15 cellular contexts compared by ENCODE assay signal in the genomic region with DNA sequence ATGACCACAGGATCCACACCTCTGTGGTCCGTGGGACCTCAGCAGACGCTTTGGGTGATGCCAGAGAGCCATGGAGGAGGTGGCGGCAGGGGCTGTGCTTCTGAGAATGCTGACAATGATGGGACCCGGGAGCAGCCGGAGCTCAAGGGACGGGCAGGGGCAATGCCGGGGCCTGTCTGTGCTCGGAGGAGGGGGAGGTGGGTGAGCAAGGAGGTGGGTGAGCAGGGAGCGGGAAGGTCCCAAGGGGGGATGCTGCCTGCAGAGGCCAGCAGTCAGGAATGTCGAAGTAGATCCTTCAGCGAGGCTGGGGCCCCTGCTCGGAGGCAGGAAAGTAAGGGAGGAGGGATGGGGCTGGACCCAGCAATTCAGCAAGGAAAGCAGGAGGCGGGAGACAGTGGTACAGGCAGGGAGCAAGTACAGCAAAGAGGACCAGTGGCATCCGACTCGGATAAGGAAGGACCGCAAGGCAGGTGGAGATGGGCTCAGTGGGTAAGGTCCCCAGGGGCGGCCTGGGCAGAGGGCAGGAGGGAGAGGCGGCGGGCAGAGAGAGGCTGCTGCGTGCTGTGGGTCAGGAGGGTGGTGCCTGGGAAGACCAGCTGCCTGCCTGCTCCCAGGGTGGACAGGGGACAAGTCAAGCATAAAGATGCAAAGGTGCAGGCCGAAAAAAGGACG. TPM values are rescaled to one million over a fixed set of nuclear protein-coding genes. Genes with fewer than 3 reads are reported as not detected.
DNase-seq lines count a peak whose midpoint lies in the region; ATAC-seq and TF ChIP-seq lines count a peak whose summit lies in the region.
"Had no signal": no experiment of that assay in that cellular context is flagged by ENCODE, and none has a peak within 500 bp of the region (broad histone marks: within the 10 kb centered on the region; RNA-seq: fewer than 3 reads in every experiment).

No MANE protein-coding gene starts in this region.

- H3K4me1 ChIP-seq in RWPE2 (ENCODE audit: insufficient read depth, poor library complexity, severe bottlenecking) = no peaks in the 10 kb centered on the region
- peaks cover 24% of the 10 kb centered on the region for H3K4me1 ChIP-seq in suprapubic skin

- peaks cover 6% of the 10 kb centered on the region for H3K9me3 ChIP-seq in RWPE2 (ENCODE audit: severe bottlenecking)
- H3K9me3 ChIP-seq in suprapubic skin = no peaks in the 10 kb centered on the region
- H3K9me3 ChIP-seq: BLaER1 had no signal

- no peak overlapping the region for H3K4me3 ChIP-seq in RWPE2 (ENCODE audit: severe bottlenecking)
- H3K4me3 ChIP-seq in suprapubic skin = no peak overlapping the region
- H3K4me3 ChIP-seq: BLaER1 had no signal

- no peak for TF ChIP-seq EP300 in suprapubic skin (IDR thresholded peaks at IDR 0.05)

- peaks cover 8% of the 10 kb centered on the region for H3K36me3 Mint-ChIP-seq in glutamatergic neuron (ENCODE audit: unreplicated experiment)
- H3K36me3 Mint-ChIP-seq in nephron progenitor cell (ENCODE audit: low read depth) = peaks cover 20% of the 10 kb centered on the region

- CTCF ChIA-PET in GM10248 (lab: Yijun Ruan, JAX) = no interaction called here

- H3K27ac ChIP-seq in RWPE2 (ENCODE audit: poor library complexity, severe bottlenecking) (no peak overlapping the region), suprapubic skin (no peak overlapping the region)
- H3K27ac ChIP-seq: BLaER1 had no signal

- TF ChIP-seq CTCF in RWPE2 (IDR thresholded peaks at IDR 0.05; ENCODE audit: poor library complexity, severe bottlenecking) = no peak
- no peak for TF ChIP-seq CTCF in glutamatergic neuron (IDR thresholded peaks at IDR 0.05; ENCODE audit: partially characterized antibody, unreplicated experiment)
- no peak for TF ChIP-seq CTCF in nephron progenitor cell (IDR thresholded peaks at IDR 0.05)
- TF ChIP-seq CTCF in suprapubic skin (IDR thresholded peaks at IDR 0.05) = no peak
- no peak for TF ChIP-seq CTCF in GM10248 (IDR thresholded peaks at IDR 0.05; ENCODE audit: control extremely low read depth, extremely low read depth, low read depth, missing control alignments)

- no peaks in the 10 kb centered on the region for H3K36me3 ChIP-seq in RWPE2 (ENCODE audit: low read depth)
- H3K36me3 ChIP-seq in suprapubic skin = no peaks in the 10 kb centered on the region
- H3K36me3 ChIP-seq: BLaER1 had no signal

- peak overlapping the region; percentile 55 for H3K27ac Mint-ChIP-seq in glutamatergic neuron (ENCODE audit: unreplicated experiment)
- peak overlapping the region; percentile 42 for H3K27ac Mint-ChIP-seq in nephron progenitor cell

- no peak for TF ChIP-seq POLR2A in suprapubic skin (IDR thresholded peaks at IDR 0.05)

- peak; percentile 64 for DNase-seq in RWPE2 (ENCODE audit: low spot score)
- no peak for DNase-seq in glutamatergic neuron
- no peak for DNase-seq in nephron progenitor cell
- peak; percentile 57 to 65 for DNase-seq in suprapubic skin (ENCODE audit: low spot score in 2 of 2)
- DNase-seq in GM10248 (ENCODE audit: extremely low spot score) = no peak
- no peak for DNase-seq in superior temporal gyrus (ENCODE audit: extremely low spot score)
- DNase-seq in hippocampal formation (lab: John Stamatoyannopoulos, UW) = no peak
- DNase-seq: H9, Kasumi-1, NCI-H187 treated with DMSO at 0.1 percent for 48 hours, NCI-H2171 treated with DMSO at 0.1 percent for 48 hours, SHP77 treated with DMSO at 0.1 percent for 48 hours had no signal

- ATAC-seq in RWPE2 (ENCODE audit: low read depth) = no peak
- ATAC-seq: Panc1 had no signal

- no peak overlapping the region for H3K4me3 Mint-ChIP-seq in glutamatergic neuron (ENCODE audit: unreplicated experiment)
- H3K4me3 Mint-ChIP-seq in nephron progenitor cell = no peak overlapping the region
- H3K4me3 Mint-ChIP-seq: H9 had no signal

- H3K27me3 Mint-ChIP-seq in glutamatergic neuron (ENCODE audit: unreplicated experiment) (peaks cover 5% of the 10 kb centered on the region), nephron progenitor cell (ENCODE audit: low read depth, poor library complexity) (peaks cover 4% of the 10 kb centered on the region)

- H3K4me1 Mint-ChIP-seq in glutamatergic neuron (ENCODE audit: low read depth, unreplicated experiment) (peaks cover 13% of the 10 kb centered on the region), nephron progenitor cell (peaks cover 75% of the 10 kb centered on the region)

- POLR2A ChIA-PET in GM10248 (lab: Yijun Ruan, JAX) = no interaction called here

- H3K9me3 Mint-ChIP-seq in glutamatergic neuron (ENCODE audit: unreplicated experiment) (peaks cover 10% of the 10 kb centered on the region), nephron progenitor cell (peaks cover 33% of the 10 kb centered on the region)

- WGBS in suprapubic skin = 82% methylated on average over 22 of the region's 22 CpGs

- H3K27me3 ChIP-seq in RWPE2 (ENCODE audit: insufficient read depth, poor library complexity, severe bottlenecking) (no peaks in the 10 kb centered on the region), suprapubic skin (no peaks in the 10 kb centered on the region)
- H3K27me3 ChIP-seq: BLaER1 had no signal

RNA-seq across cellular contexts. Expression of gene ADAMTS2, which starts 49.0 kb away (rescaled TPM):
- total RNA-seq in glutamatergic neuron (ENCODE audit: unreplicated experiment) (23.5 TPM), suprapubic skin (1 to 10 TPM; 3.1 to 5.5 (median 4.3) TPM)
- total RNA-seq: NCI-H460 had no signal

Comparison
In these comparisons a context has a peak if more than half of its experiments do, and no peak if none do; other contexts are left out.
1. DNase-seq: peak in RWPE2 (single experiment) and suprapubic skin (2 of 2); none in glutamatergic neuron (single experiment), nephron progenitor cell (single experiment), GM10248 (single experiment), superior temporal gyrus (single experiment) and hippocampal formation (0 of 2).